ENCODE assay signal across 8 cellular contexts in the genomic region with DNA sequence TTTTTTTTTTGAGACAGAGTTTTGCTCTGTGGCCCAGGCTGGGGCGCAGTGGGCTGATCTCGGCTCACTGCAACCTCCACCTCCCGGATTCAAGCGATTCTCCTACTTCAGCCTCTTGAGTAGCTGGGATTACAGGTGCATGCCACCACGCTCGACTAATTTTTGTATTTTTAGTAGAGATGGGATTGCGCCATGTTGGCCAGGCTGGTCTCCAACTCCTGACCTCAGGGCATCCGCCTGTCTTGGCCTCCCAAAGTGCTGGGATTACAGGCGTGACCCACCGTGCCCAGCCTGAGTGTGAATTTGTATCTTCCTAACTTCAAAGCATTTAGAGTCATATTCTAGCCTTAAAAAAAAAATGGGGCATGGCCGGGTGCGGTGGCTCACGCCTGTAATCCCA. TPM values are rescaled to one million over a fixed set of nuclear protein-coding genes. Genes with fewer than 3 reads are reported as not detected.
DNase-seq lines count a peak whose midpoint lies in the region; ATAC-seq and TF ChIP-seq lines count a peak whose summit lies in the region.
"Not testable (repeated sequence)": the region's sequence is repeated elsewhere in the genome, so short reads cannot be mapped to it uniquely, and the experiment has no call there.

No MANE protein-coding gene starts in this region.

- intact Hi-C loops in dorsolateral prefrontal cortex (cut with DNase I); lower lobe of right lung (cut with DNase I); prostate gland (cut with DNase I); uterus (cut with DNase I; ENCODE audit: low total_unique reads): not testable (repeated sequence)
- intact Hi-C loops in heart right ventricle (cut with DNase I) = loop anchor here in 4 of 10 donors (5.0 to 10.0 kb wide), 3 partner anchors 49 to 59 kb away; no protein-coding TSS in a partner anchor

- H3K4me3 ChIP-seq in dorsolateral prefrontal cortex; heart right ventricle; prostate gland; subcutaneous abdominal adipose tissue (ENCODE audit: low read depth in 1 of 5, low read length in 5 of 5); uterus: not testable (repeated sequence)
- H3K4me3 ChIP-seq in lower lobe of right lung = peak overlapping the region; percentile 26

- not testable (repeated sequence) for H3K9me3 ChIP-seq in heart right ventricle; lower lobe of right lung; prostate gland; subcutaneous abdominal adipose tissue (ENCODE audit: control insufficient read depth in 5 of 5, low read length in 5 of 5); uterus

- H3K9ac ChIP-seq in subcutaneous abdominal adipose tissue (ENCODE audit: low read length in 5 of 5) = not testable (repeated sequence)

- H3K4me1 ChIP-seq in heart right ventricle (peaks cover 6 to 95% (median 84%) of the 10 kb centered on the region in 9 donors), lower lobe of right lung (peaks cover 88% of the 10 kb centered on the region), prostate gland (replicated peaks) (peaks cover 40% of the 10 kb centered on the region), subcutaneous abdominal adipose tissue (ENCODE audit: control insufficient read depth in 5 of 5, insufficient read depth in 5 of 5, low read length in 5 of 5) (peaks cover 20 to 73% (median 69%) of the 10 kb centered on the region in 5 donors), uterus (peaks cover 19 to 34% of the 10 kb centered on the region in 2 donors)

- H3K36me3 ChIP-seq in heart right ventricle = peaks cover 0 to 13% (median 0%) of the 10 kb centered on the region in 9 donors
- not testable (repeated sequence) for H3K36me3 ChIP-seq in lower lobe of right lung; prostate gland; subcutaneous abdominal adipose tissue (ENCODE audit: control insufficient read depth in 5 of 5, insufficient read depth in 5 of 5, low read length in 5 of 5); uterus

- not testable (repeated sequence) for TF ChIP-seq CTCF in C4-2B (conservative IDR thresholded peaks at IDR 0.05); VCaP (conservative IDR thresholded peaks at IDR 0.05); dorsolateral prefrontal cortex (IDR thresholded peaks at IDR 0.05 in 54 of 56, conservative IDR thresholded peaks at IDR 0.05 in 2 of 56; ENCODE audit: low read depth in 1 of 56, partially characterized antibody in 56 of 56); heart right ventricle (IDR thresholded peaks at IDR 0.05); lower lobe of right lung (IDR thresholded peaks at IDR 0.05); prostate gland (IDR thresholded peaks at IDR 0.05); uterus (IDR thresholded peaks at IDR 0.05)

- ATAC-seq in heart right ventricle, lower lobe of right lung: not testable (repeated sequence)

- not testable (repeated sequence) for DNase-seq in dorsolateral prefrontal cortex; heart right ventricle; lower lobe of right lung; prostate gland (ENCODE audit: low spot score); uterus

- H3K27ac ChIP-seq in C4-2B (peak overlapping the region; percentile 87), VCaP (peak overlapping the region; percentile 81), dorsolateral prefrontal cortex (peak overlapping the region in 41 of 59 donors; percentile 13 to 89 (median 69)), heart right ventricle (peak overlapping the region in 7 of 10 donors; percentile 18 to 88 (median 76)), lower lobe of right lung (peak overlapping the region; percentile 89), prostate gland (peak overlapping the region; percentile 90 to 92), subcutaneous abdominal adipose tissue (ENCODE audit: low read depth, low read length) (peak overlapping the region; percentile 23), uterus (peak overlapping the region; percentile 90 to 96)

- 93 to 97% methylated on average over 13 of the region's 13 CpGs for WGBS in heart right ventricle, 2 donors
- WGBS in prostate gland = 93% methylated on average over 13 of the region's 13 CpGs

- H3K27me3 ChIP-seq in dorsolateral prefrontal cortex; heart right ventricle; lower lobe of right lung (ENCODE audit: low read depth); prostate gland (replicated peaks; ENCODE audit: insufficient read depth); subcutaneous abdominal adipose tissue (ENCODE audit: control insufficient read depth in 5 of 5, insufficient read depth in 4 of 5, low read length in 5 of 5); uterus: not testable (repeated sequence)

- not testable (repeated sequence) for TF ChIP-seq POLR2A in prostate gland (IDR thresholded peaks at IDR 0.05); uterus (IDR thresholded peaks at IDR 0.05)

RNA-seq across cellular contexts. Expression of a gene that starts 6.7 kb away (rescaled TPM):
- total RNA-seq in dorsolateral prefrontal cortex (10 to 100 TPM; 35.7 to 91.2 (median 55.2) TPM), heart right ventricle (10 to 100 TPM; 21.4 to 35.8 (median 30.3) TPM), lower lobe of right lung (40.3 TPM), prostate gland (100 to 1,000 TPM in 1 of 2 donors, 10 to 100 TPM in 1; 74.6 to 136 TPM), uterus (10 to 100 TPM; 18.4 to 94.7 (median 25.6) TPM)
- polyA plus RNA-seq in heart right ventricle = 10 to 100 TPM; 12.4 to 34.4 TPM

Comparison
In these comparisons a context has a peak if more than half of its experiments do, and no peak if none do; other contexts are left out.
1. H3K27ac ChIP-seq: peak in every context shown above with its lines; median percentile 93 in uterus; 91 in prostate gland; 89 in lower lobe of right lung; 87 in C4-2B; 81 in VCaP; 76 in heart right ventricle; 69 in dorsolateral prefrontal cortex; 23 in subcutaneous abdominal adipose tissue.